24 cellular contexts compared by ENCODE assay signal in genomic region chr10:90913774-90914420, GRCh38. TPM values are rescaled to one million over a fixed set of nuclear protein-coding genes. Genes with fewer than 3 reads are reported as not detected.
"Had no signal": no experiment of that assay in that cellular context is flagged by ENCODE, and none has a peak within 500 bp of the region (broad histone marks: within the 10 kb centered on the region; RNA-seq: fewer than 3 reads in every experiment).

No MANE protein-coding gene starts in this region.

- H3K27me3 ChIP-seq: body of pancreas, colonic mucosa, dorsolateral prefrontal cortex, hepatocyte, spleen, tibial artery had no signal

- H3K9me3 Mint-ChIP-seq: activated B cell treated with CpG ODN at 0.5 μM for 24 hours; activated T-helper 2 cell treated with anti-CD3 and anti-CD28 coated beads, Interferon-gamma antibody, Interleukin-2, Interleukin-4, amounts not matched to agents 10 μg/mL and 5 μg/mL and 100 μg/mL, durations not matched to agents 14 hours and 24 hours and 36 hours; effector memory CD8-positive, alpha-beta T cell; nephron; stimulated activated naive CD8-positive, alpha-beta T cell treated with anti-CD3 and anti-CD28 coated beads, Interleukin-15, Interleukin-2, amounts not matched to agents 100 ng/mL and 50 ng/mL, for 24 hours; T-helper 2 cell treated with Interferon-gamma antibody and Interleukin-4, amounts not matched to agents 5 μg/mL and 100 μg/mL, for 36 hours had no signal

- FAIRE-seq: keratinocyte had no signal

- H3K27ac ChIP-seq: body of pancreas, colonic mucosa, dorsolateral prefrontal cortex, gastroesophageal sphincter, hepatocyte, spleen, tibial artery had no signal

- H3K4me3 Mint-ChIP-seq: activated B cell treated with CpG ODN at 0.5 μM for 24 hours; activated CD4-positive, alpha-beta T cell treated with anti-CD3 and anti-CD28 coated beads for 36 hours; activated CD8-positive, alpha-beta memory T cell treated with anti-CD3 and anti-CD28 coated beads, Interleukin-2, amount 10 ng/mL, durations not matched to agents 7 days and 5 days; activated CD8-positive, alpha-beta T cell treated with anti-CD3 and anti-CD28 coated beads, Interleukin-2, amount 10 ng/mL, durations not matched to agents 7 days and 5 days; activated naive CD4-positive, alpha-beta T cell treated with anti-CD3 and anti-CD28 coated beads, Interleukin-2, amount 50 U/mL, for 24 hours; effector memory CD8-positive, alpha-beta T cell; nephron; stimulated activated naive CD8-positive, alpha-beta T cell treated with anti-CD3 and anti-CD28 coated beads, Interleukin-15, Interleukin-2, amounts not matched to agents 100 ng/mL and 50 ng/mL, for 24 hours; T-cell; T-helper 2 cell treated with Interferon-gamma antibody and Interleukin-4, amounts not matched to agents 5 μg/mL and 100 μg/mL, for 36 hours had no signal

- ATAC-seq: activated CD4-positive, alpha-beta T cell treated with anti-CD3 and anti-CD28 coated beads for 36 hours; activated CD8-positive, alpha-beta memory T cell treated with anti-CD3 and anti-CD28 coated beads, Interleukin-2, amount 10 ng/mL, durations not matched to agents 7 days and 5 days; activated CD8-positive, alpha-beta T cell treated with anti-CD3 and anti-CD28 coated beads, Interleukin-2, amount 10 ng/mL, durations not matched to agents 7 days and 5 days; body of pancreas; effector memory CD8-positive, alpha-beta T cell; gastroesophageal sphincter; left colon; T-cell had no signal

- H3K4me2 ChIP-seq: hepatocyte had no signal

- H3K36me3 Mint-ChIP-seq: activated CD8-positive, alpha-beta memory T cell treated with anti-CD3 and anti-CD28 coated beads, Interleukin-2, amount 10 ng/mL, durations not matched to agents 7 days and 5 days; T-cell had no signal

- H3K36me3 ChIP-seq: colonic mucosa, gastroesophageal sphincter, spleen, tibial artery had no signal

- H3K27me3 Mint-ChIP-seq: activated B cell treated with CpG ODN at 0.5 μM for 24 hours; activated CD4-positive, alpha-beta T cell treated with anti-CD3 and anti-CD28 coated beads for 36 hours; activated naive CD4-positive, alpha-beta T cell treated with anti-CD3 and anti-CD28 coated beads, Interleukin-2, amount 50 U/mL, for 24 hours; stimulated activated naive CD8-positive, alpha-beta T cell treated with anti-CD3 and anti-CD28 coated beads, Interleukin-15, Interleukin-2, amounts not matched to agents 100 ng/mL and 50 ng/mL, for 24 hours had no signal

- H3K4me1 ChIP-seq: body of pancreas, colonic mucosa had no signal

- H2AFZ ChIP-seq: hepatocyte had no signal

- DNase-seq: activated B cell treated with CpG ODN at 0.5 μM for 24 hours; activated CD4-positive, alpha-beta T cell treated with anti-CD3 and anti-CD28 coated beads for 36 hours; activated CD8-positive, alpha-beta memory T cell treated with anti-CD3 and anti-CD28 coated beads, Interleukin-2, amount 10 ng/mL, durations not matched to agents 7 days and 5 days; activated CD8-positive, alpha-beta T cell treated with anti-CD3 and anti-CD28 coated beads, Interleukin-2, amount 10 ng/mL, durations not matched to agents 7 days and 5 days; activated T-cell treated with anti-CD3 and anti-CD28 coated beads, Interleukin-2, amount 50 U/mL, for 48 hours; body of pancreas; colonic mucosa; dorsolateral prefrontal cortex; effector memory CD8-positive, alpha-beta T cell; left colon; mesendoderm; spleen; T-cell; tibial artery had no signal

- H3K9me3 ChIP-seq: body of pancreas, colonic mucosa, gastroesophageal sphincter, spleen, tibial artery had no signal

- H3K79me2 ChIP-seq: hepatocyte had no signal

- H3K4me3 ChIP-seq: body of pancreas, colonic mucosa, dorsolateral prefrontal cortex, gastroesophageal sphincter, hepatocyte, spleen, tibial artery had no signal

- H3K27ac Mint-ChIP-seq: activated B cell treated with CpG ODN at 0.5 μM for 24 hours; activated CD4-positive, alpha-beta T cell treated with anti-CD3 and anti-CD28 coated beads for 36 hours; activated CD8-positive, alpha-beta memory T cell treated with anti-CD3 and anti-CD28 coated beads, Interleukin-2, amount 10 ng/mL, durations not matched to agents 7 days and 5 days; activated CD8-positive, alpha-beta T cell treated with anti-CD3 and anti-CD28 coated beads, Interleukin-2, amount 10 ng/mL, durations not matched to agents 7 days and 5 days; activated naive CD4-positive, alpha-beta T cell treated with anti-CD3 and anti-CD28 coated beads, Interleukin-2, amount 50 U/mL, for 24 hours; activated T-helper 2 cell treated with anti-CD3 and anti-CD28 coated beads, Interferon-gamma antibody, Interleukin-2, Interleukin-4, amounts not matched to agents 10 μg/mL and 5 μg/mL and 100 μg/mL, durations not matched to agents 14 hours and 24 hours and 36 hours; effector memory CD8-positive, alpha-beta T cell; nephron; stimulated activated naive CD8-positive, alpha-beta T cell treated with anti-CD3 and anti-CD28 coated beads, Interleukin-15, Interleukin-2, amounts not matched to agents 100 ng/mL and 50 ng/mL, for 24 hours; T-cell; T-helper 2 cell treated with Interferon-gamma antibody and Interleukin-4, amounts not matched to agents 5 μg/mL and 100 μg/mL, for 36 hours had no signal

RNA-seq across cellular contexts. Expression of gene ANKRD1, which starts 7.0 kb away (rescaled TPM):
- total RNA-seq: activated B cell treated with CpG ODN at 0.5 μM for 24 hours; activated CD4-positive, alpha-beta T cell treated with anti-CD3 and anti-CD28 coated beads for 36 hours; activated CD8-positive, alpha-beta memory T cell treated with anti-CD3 and anti-CD28 coated beads, Interleukin-2, amount 10 ng/mL, durations not matched to agents 7 days and 5 days; activated CD8-positive, alpha-beta T cell treated with anti-CD3 and anti-CD28 coated beads, Interleukin-2, amount 10 ng/mL, durations not matched to agents 7 days and 5 days; activated T-helper 2 cell treated with anti-CD3 and anti-CD28 coated beads, Interferon-gamma antibody, Interleukin-2, Interleukin-4, amounts not matched to agents 10 μg/mL and 5 μg/mL and 100 μg/mL, durations not matched to agents 14 hours and 24 hours and 36 hours; gastroesophageal sphincter; left colon; lower leg skin; mononuclear cell; T-cell had no signal

RNA-seq across cellular contexts. Expression of gene HTR7, which starts 56.1 kb away (rescaled TPM):
- total RNA-seq: activated B cell treated with CpG ODN at 0.5 μM for 24 hours; activated CD4-positive, alpha-beta T cell treated with anti-CD3 and anti-CD28 coated beads for 36 hours; activated CD8-positive, alpha-beta memory T cell treated with anti-CD3 and anti-CD28 coated beads, Interleukin-2, amount 10 ng/mL, durations not matched to agents 7 days and 5 days; activated CD8-positive, alpha-beta T cell treated with anti-CD3 and anti-CD28 coated beads, Interleukin-2, amount 10 ng/mL, durations not matched to agents 7 days and 5 days; activated T-helper 2 cell treated with anti-CD3 and anti-CD28 coated beads, Interferon-gamma antibody, Interleukin-2, Interleukin-4, amounts not matched to agents 10 μg/mL and 5 μg/mL and 100 μg/mL, durations not matched to agents 14 hours and 24 hours and 36 hours; body of pancreas had no signal
